Comparison of ENCODE assay signal across 8 cellular contexts in the genomic region with DNA sequence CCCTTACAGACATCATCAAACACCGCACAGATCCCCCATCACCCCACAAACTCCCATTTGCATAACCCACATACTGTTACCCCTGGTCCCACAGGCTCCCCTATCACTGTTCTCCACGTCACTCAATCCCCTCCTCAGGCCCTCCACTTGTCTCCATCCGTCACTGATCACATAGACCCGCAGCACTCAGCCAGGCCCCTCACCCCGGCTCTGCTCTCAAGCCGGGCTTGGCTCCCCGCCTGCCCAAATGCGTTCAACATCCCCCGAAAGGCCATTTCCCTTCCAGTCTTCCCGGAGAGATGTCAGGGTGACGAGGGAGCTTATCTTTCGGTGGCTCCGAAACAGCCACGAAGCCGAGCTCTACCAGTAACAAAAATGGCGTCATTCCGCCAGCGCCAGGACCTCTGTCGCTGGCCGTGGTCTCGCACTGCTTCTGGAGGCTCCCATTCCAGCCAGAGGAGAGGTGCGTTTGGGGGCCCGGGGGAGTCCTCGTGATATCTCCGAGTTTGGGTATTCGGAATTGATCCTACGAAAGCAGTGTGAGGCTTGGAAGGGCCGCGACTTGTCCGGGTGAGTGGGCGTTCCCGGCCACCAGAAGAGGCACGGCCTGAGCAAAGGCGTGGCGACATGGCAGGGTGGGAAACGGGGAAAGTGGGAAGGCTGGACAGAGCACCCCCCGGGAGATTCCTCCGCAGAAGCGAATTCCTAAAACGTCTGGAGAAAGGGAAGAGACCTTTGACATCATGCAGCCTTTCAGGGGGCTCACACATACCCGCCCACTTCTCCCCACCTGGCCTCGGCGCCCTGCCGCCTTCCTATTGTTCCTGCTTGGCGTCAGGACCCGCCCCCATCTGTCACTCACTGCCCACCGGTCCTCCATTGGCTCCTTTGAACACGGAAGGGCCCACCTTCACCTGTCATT. TPM values are rescaled to one million over a fixed set of nuclear protein-coding genes. Genes with fewer than 3 reads are reported as not detected.
A peak's percentile ranks its signal among the peaks of the same experiment; 100 is the strongest.
DNase-seq lines count a peak whose midpoint lies in the region; ATAC-seq and TF ChIP-seq lines count a peak whose summit lies in the region.

A gene (minus strand): TSS at position 577 of the 922 bp plus-strand sequence. CDS start 4,754 bp downstream, outside the sequence.

- peak; percentile 70 for DNase-seq in activated naive CD8-positive, alpha-beta T cell treated with anti-CD3 and anti-CD28 coated beads for 36 hours
- DNase-seq in Right ventricle myocardium superior (peak; percentile 85), osteocyte (ENCODE audit: extremely low spot score, unreplicated experiment) (peak; percentile 85)

- no peak within 1 kb of the TSS for H3K4me2 ChIP-seq in BLaER1

- H3K27me3 ChIP-seq in BLaER1 (peaks cover 48% of the 10 kb centered on the region), HUES6 (ENCODE audit: control insufficient read depth, insufficient read depth, low read length) (no peaks in the 10 kb centered on the region), thymus (ENCODE audit: control insufficient read depth, insufficient read depth) (no peaks in the 10 kb centered on the region)

- peak within 1 kb of the TSS; percentile 95 for H3K27ac Mint-ChIP-seq in activated naive CD8-positive, alpha-beta T cell treated with anti-CD3 and anti-CD28 coated beads for 36 hours
- peak within 1 kb of the TSS; percentile 93 for H3K27ac Mint-ChIP-seq in osteocyte (ENCODE audit: unreplicated experiment)

- no peak within 1 kb of the TSS for H3K27ac ChIP-seq in BLaER1
- peak within 1 kb of the TSS; percentile 26; the same call in 1 of the 2 replicates for H3K27ac ChIP-seq in HUES6 (ENCODE audit: low read depth, low read length)
- peak within 1 kb of the TSS; percentile 88 for H3K27ac ChIP-seq in thymus (ENCODE audit: low read depth)

- H3K9me3 Mint-ChIP-seq in activated naive CD8-positive, alpha-beta T cell treated with anti-CD3 and anti-CD28 coated beads for 36 hours: no peaks in the 10 kb centered on the region
- H3K9me3 Mint-ChIP-seq in osteocyte (ENCODE audit: unreplicated experiment): peaks cover 5% of the 10 kb centered on the region

- peaks cover 10% of the 10 kb centered on the region for H3K4me1 Mint-ChIP-seq in activated naive CD8-positive, alpha-beta T cell treated with anti-CD3 and anti-CD28 coated beads for 36 hours
- peaks cover 7% of the 10 kb centered on the region for H3K4me1 Mint-ChIP-seq in osteocyte (ENCODE audit: unreplicated experiment)

- intact Hi-C loops in Right ventricle myocardium superior (cut with DNase I): no loop called here

- H3K27me3 Mint-ChIP-seq in activated naive CD8-positive, alpha-beta T cell treated with anti-CD3 and anti-CD28 coated beads for 36 hours: no peaks in the 10 kb centered on the region
- no peaks in the 10 kb centered on the region for H3K27me3 Mint-ChIP-seq in osteocyte (ENCODE audit: unreplicated experiment)

- H3K36me3 Mint-ChIP-seq in activated naive CD8-positive, alpha-beta T cell treated with anti-CD3 and anti-CD28 coated beads for 36 hours: peaks cover 5% of the 10 kb centered on the region
- peaks cover 2% of the 10 kb centered on the region for H3K36me3 Mint-ChIP-seq in osteocyte (ENCODE audit: unreplicated experiment)

- H3K9me3 ChIP-seq in BLaER1 (peaks cover 40% of the 10 kb centered on the region), HUES6 (ENCODE audit: control insufficient read depth, insufficient read depth, low read depth, low read length) (no peaks in the 10 kb centered on the region; the same call in 1 of the 2 replicates), thymus (ENCODE audit: control insufficient read depth) (no peaks in the 10 kb centered on the region)

- ATAC-seq in GM19438 (IDR thresholded peaks at IDR 0.05; ENCODE audit: low read depth, unreplicated experiment) (peak; percentile 82), Right ventricle myocardium superior (ENCODE audit: poor library complexity) (peak; percentile 97)

- H3K4me1 ChIP-seq in BLaER1 (no peaks in the 10 kb centered on the region), HUES6 (ENCODE audit: control insufficient read depth, insufficient read depth, low read length) (no peaks in the 10 kb centered on the region), thymus (ENCODE audit: control insufficient read depth, insufficient read depth, low read length) (no peaks in the 10 kb centered on the region)

- H3K4me3 Mint-ChIP-seq in activated naive CD8-positive, alpha-beta T cell treated with anti-CD3 and anti-CD28 coated beads for 36 hours: peak within 1 kb of the TSS; percentile 88
- H3K4me3 Mint-ChIP-seq in osteocyte (ENCODE audit: unreplicated experiment): peak within 1 kb of the TSS; percentile 83

- WGBS in thymus: 2% methylated on average over 48 of the region's 48 CpGs

- peak; percentile 50 for TF ChIP-seq POLR2A in Raji (IDR thresholded peaks at IDR 0.05; ENCODE audit: insufficient read depth, low read depth, low read length)

- no peak within 1 kb of the TSS for H3K9ac ChIP-seq in BLaER1
- peak within 1 kb of the TSS; percentile 66 for H3K9ac ChIP-seq in HUES6 (ENCODE audit: low read length)

- H4K20me1 ChIP-seq in BLaER1: no peaks in the 10 kb centered on the region

- H3K36me3 ChIP-seq in BLaER1: no peaks in the 10 kb centered on the region
- H3K36me3 ChIP-seq in HUES6 (ENCODE audit: control insufficient read depth, insufficient read depth, low read length): no peaks in the 10 kb centered on the region
- H3K36me3 ChIP-seq in thymus (ENCODE audit: control insufficient read depth, insufficient read depth): no peaks in the 10 kb centered on the region

- TF ChIP-seq CTCF in osteocyte (IDR thresholded peaks at IDR 0.05): no peak

- H3K4me3 ChIP-seq in BLaER1 (peak within 1 kb of the TSS; percentile 16; the same call in 1 of the 2 replicates), HUES6 (ENCODE audit: low read depth, low read length) (peak within 1 kb of the TSS; percentile 80), thymus (ENCODE audit: low read length) (peak within 1 kb of the TSS; percentile 69)

RNA-seq across cellular contexts. Expression of the gene that starts here (rescaled TPM):
- total RNA-seq in activated naive CD8-positive, alpha-beta T cell treated with anti-CD3 and anti-CD28 coated beads for 36 hours: 1 to 10 TPM; 1.6 to 1.9 TPM
- 2.9 TPM for total RNA-seq in Right ventricle myocardium superior
- 2.4 and 3.3 TPM in 2 replicates for total RNA-seq in osteocyte
- polyA plus RNA-seq in thymus: 1.7 TPM

Comparison
In these comparisons a context has a peak if more than half of its experiments do, and no peak if none do; other contexts are left out.
1. H3K4me3 ChIP-seq: peak in every context shown above with its lines; median percentile 80 in HUES6; 69 in thymus; 16 in BLaER1.